Comparison of ENCODE assay signal across 21 cellular contexts in the genomic region with DNA sequence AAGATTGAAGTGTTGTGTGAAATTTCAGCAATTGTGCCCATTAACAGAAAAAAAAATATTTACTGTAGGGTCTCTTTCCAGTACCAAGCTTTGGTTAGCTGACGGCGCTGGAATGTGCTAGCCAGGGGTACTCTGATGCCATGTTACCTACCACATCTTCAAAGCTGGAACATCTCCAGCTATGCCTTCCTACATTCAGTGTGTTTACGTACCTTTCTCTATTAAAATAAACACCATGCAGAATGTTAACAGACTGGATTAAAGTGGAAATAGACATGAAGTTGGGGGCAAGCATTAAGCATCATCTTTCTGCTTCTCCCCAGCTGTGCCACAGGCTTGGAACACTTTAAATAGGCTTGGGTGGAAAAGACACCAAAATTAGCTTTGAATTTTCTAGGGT.
"Had no signal": no experiment of that assay in that cellular context is flagged by ENCODE, and none has a peak within 500 bp of the region (broad histone marks: within the 10 kb centered on the region; RNA-seq: fewer than 3 reads in every experiment).

No MANE protein-coding gene starts in this region.

- H3K4me3 ChIP-seq: colonic mucosa, esophagus squamous epithelium, lung, mucosa of descending colon, right lobe of liver, suprapubic skin, transverse colon, upper lobe of right lung, uterus had no signal

- H3K9ac ChIP-seq: parathyroid adenoma had no signal

- H3K27me3 ChIP-seq: colonic mucosa, esophagus squamous epithelium, right lobe of liver, suprapubic skin, transverse colon, upper lobe of right lung, uterus had no signal

- H3K79me2 ChIP-seq: parathyroid adenoma had no signal

- DNase-seq: effector CD8-positive, alpha-beta T cell; endodermal cell; esophagus squamous epithelium; foreskin melanocyte; head of caudate nucleus; mesenchymal stem cell; naive B cell; right lobe of liver; small intestine; stimulated activated CD4-positive, alpha-beta T cell treated with anti-CD3 and anti-CD28 coated beads, Interleukin-15, amount 100 ng/mL, for 24 hours; stimulated activated CD4-positive, alpha-beta T cell treated with anti-CD3 and anti-CD28 coated beads, Interleukin-2, amount 100 ng/mL, for 48 hours; stimulated activated naive B cell treated with anti-CD40 and anti-IgM and Interleukin-4, amounts not matched to agents 10 μg/mL and 1 μg/mL and 100 μg/mL, for 72 hours; upper lobe of right lung; uterus had no signal

- H3K36me3 ChIP-seq: colonic mucosa, esophagus squamous epithelium, right lobe of liver, suprapubic skin, transverse colon, upper lobe of right lung, uterus had no signal

- H3K9me3 ChIP-seq: colonic mucosa, esophagus squamous epithelium, mucosa of descending colon, right lobe of liver, suprapubic skin, transverse colon, upper lobe of right lung, uterus had no signal

- H3K4me1 ChIP-seq: colonic mucosa, parathyroid adenoma, right lobe of liver, suprapubic skin, upper lobe of right lung, uterus had no signal

- ATAC-seq: natural killer cell treated with Interleukin-12 subunit alpha and Interleukin-12 subunit beta and Interleukin-15 and Interleukin-18, amount 100 ng/mL, for 72 hours; right lobe of liver; stimulated activated naive B cell treated with anti-CD40 and anti-IgM and Interleukin-4, amounts not matched to agents 10 μg/mL and 1 μg/mL and 100 μg/mL, for 72 hours; upper lobe of right lung had no signal

- H3K27ac ChIP-seq: colonic mucosa, parathyroid adenoma, right lobe of liver, suprapubic skin, transverse colon, upper lobe of right lung, uterus had no signal

- H2AFZ ChIP-seq: parathyroid adenoma had no signal
